ENCODE assay signal across 16 cellular contexts in the genomic region with DNA sequence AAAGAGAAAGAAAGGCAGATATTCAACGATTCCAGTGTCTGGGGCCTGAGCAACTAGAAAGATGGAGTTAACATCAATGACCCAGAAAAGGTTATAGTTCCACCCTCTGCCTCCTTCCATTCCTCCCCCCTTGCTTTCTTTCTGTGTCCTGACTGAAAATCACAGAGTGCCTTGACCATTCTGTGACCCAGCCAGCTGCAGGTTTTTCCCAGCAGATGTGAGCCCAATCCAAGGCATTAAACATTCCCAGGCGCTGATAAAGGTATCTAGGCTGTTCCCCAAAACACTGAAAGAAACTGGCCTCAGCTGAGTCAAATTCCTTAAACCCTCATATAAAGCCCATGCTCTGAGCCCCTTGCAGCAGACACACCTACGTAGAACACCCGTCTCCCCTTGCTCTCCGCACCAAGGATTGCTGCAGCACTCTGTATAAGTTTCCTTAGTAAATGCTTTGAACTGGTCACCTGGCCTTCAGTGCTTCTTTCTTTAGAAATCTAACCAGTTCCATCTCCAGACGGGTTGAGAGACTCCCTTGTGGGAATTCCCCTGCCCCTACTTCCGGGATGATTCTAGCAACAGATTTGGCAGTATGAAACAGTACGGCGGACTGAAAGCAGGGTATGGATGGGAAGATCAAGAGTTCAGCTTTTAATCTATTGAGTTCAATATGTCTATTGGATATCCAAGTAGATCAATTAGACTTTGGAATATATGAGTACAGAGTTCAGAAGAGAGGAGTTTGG. TPM values are rescaled to one million over a fixed set of nuclear protein-coding genes. Genes with fewer than 3 reads are reported as not detected.
DNase-seq lines count a peak whose midpoint lies in the region; ATAC-seq and TF ChIP-seq lines count a peak whose summit lies in the region.
"Had no signal": no experiment of that assay in that cellular context is flagged by ENCODE, and none has a peak within 500 bp of the region (broad histone marks: within the 10 kb centered on the region; RNA-seq: fewer than 3 reads in every experiment).

No MANE protein-coding gene starts in this region.

- no peak overlapping the region for H4K8ac ChIP-seq in neuronal stem cell (ENCODE audit: low read depth, low read length)

- no peaks in the 10 kb centered on the region for H3K79me2 ChIP-seq in OCI-LY3 (ENCODE audit: low read length)

- H3K27ac Mint-ChIP-seq in activated CD4-positive, alpha-beta memory T cell treated with anti-CD3 and anti-CD28 coated beads, Interleukin-2, amount 10 ng/mL, durations not matched to agents 7 days and 5 days, result no peak overlapping the region
- H3K27ac Mint-ChIP-seq: CD14-positive monocyte; CD8-positive, alpha-beta T cell had no signal

- no peak overlapping the region for H4K91ac ChIP-seq in neuronal stem cell (ENCODE audit: low read depth, low read length, poor library complexity)

- CTCF ChIA-PET in activated CD4-positive, alpha-beta memory T cell treated with anti-CD3 and anti-CD28 coated beads, Interleukin-2, amount 10 ng/mL, durations not matched to agents 7 days and 5 days (lab: Charles Lee), result no interaction called here

- H3K9ac ChIP-seq in OCI-LY3 (ENCODE audit: low read length) (no peak overlapping the region), colonic mucosa (ENCODE audit: low read depth in 2 of 2, low read length in 2 of 2) (no peak overlapping the region), neuronal stem cell (ENCODE audit: low read depth, low read length, poor library complexity) (no peak overlapping the region)

- no peaks in the 10 kb centered on the region for H3K36me3 ChIP-seq in OCI-LY3 (replicated peaks; ENCODE audit: low read depth, low read length)
- H3K36me3 ChIP-seq in colonic mucosa, result no peaks in the 10 kb centered on the region
- H3K36me3 ChIP-seq in ovary, result no peaks in the 10 kb centered on the region
- no peaks in the 10 kb centered on the region for H3K36me3 ChIP-seq in neuronal stem cell (replicated peaks in 1 of 2; ENCODE audit: control insufficient read depth in 2 of 2, insufficient read depth in 2 of 2, low read length in 2 of 2)

- H2BK120ac ChIP-seq in neuronal stem cell (ENCODE audit: low read depth, low read length), result no peak overlapping the region

- H3K36me3 Mint-ChIP-seq in activated CD4-positive, alpha-beta memory T cell treated with anti-CD3 and anti-CD28 coated beads, Interleukin-2, amount 10 ng/mL, durations not matched to agents 7 days and 5 days (ENCODE audit: low read depth), result no peaks in the 10 kb centered on the region
- H3K36me3 Mint-ChIP-seq: CD14-positive monocyte; CD8-positive, alpha-beta T cell had no signal

- H3K9me3 ChIP-seq in OCI-LY3 (ENCODE audit: insufficient read depth, low read length), result no peaks in the 10 kb centered on the region; the same call in 1 of the 2 replicates
- H3K9me3 ChIP-seq in colonic mucosa, result no peaks in the 10 kb centered on the region
- no peaks in the 10 kb centered on the region for H3K9me3 ChIP-seq in ovary
- no peaks in the 10 kb centered on the region for H3K9me3 ChIP-seq in neuronal stem cell (replicated peaks in 1 of 2; ENCODE audit: control insufficient read depth in 2 of 2, insufficient read depth in 1 of 2, low read depth in 1 of 2, low read length in 2 of 2)

- no peak overlapping the region for H3K23ac ChIP-seq in neuronal stem cell (ENCODE audit: low read depth, low read length, poor library complexity)

- POLR2A ChIA-PET in activated CD4-positive, alpha-beta memory T cell treated with anti-CD3 and anti-CD28 coated beads, Interleukin-2, amount 10 ng/mL, durations not matched to agents 7 days and 5 days (lab: Charles Lee), result no interaction called here

- H3K27me3 Mint-ChIP-seq in activated CD4-positive, alpha-beta memory T cell treated with anti-CD3 and anti-CD28 coated beads, Interleukin-2, amount 10 ng/mL, durations not matched to agents 7 days and 5 days, result peaks cover 14% of the 10 kb centered on the region

- H2AFZ ChIP-seq in OCI-LY3 (ENCODE audit: low read depth, low read length) (peak overlapping the region; percentile 63), neuronal stem cell (ENCODE audit: low read length) (no peak overlapping the region)

- TF ChIP-seq CTCF in OCI-LY3 (IDR thresholded peaks at IDR 0.05; ENCODE audit: low read depth, low read length), result no peak
- no peak for TF ChIP-seq CTCF in colonic mucosa (IDR thresholded peaks at IDR 0.05)
- no peak for TF ChIP-seq CTCF in ovary (IDR thresholded peaks at IDR 0.05)

- H3K27ac ChIP-seq in OCI-LY3 (ENCODE audit: low read length), result no peak overlapping the region
- H3K27ac ChIP-seq in colonic mucosa, result no peak overlapping the region
- H3K27ac ChIP-seq in ovary, result no peak overlapping the region
- no peak overlapping the region for H3K27ac ChIP-seq in neuronal stem cell (replicated peaks; ENCODE audit: low read length)
- H3K27ac ChIP-seq: 22Rv1 had no signal

- H3K4me3 Mint-ChIP-seq in activated CD4-positive, alpha-beta memory T cell treated with anti-CD3 and anti-CD28 coated beads, Interleukin-2, amount 10 ng/mL, durations not matched to agents 7 days and 5 days, result no peak overlapping the region
- H3K4me3 Mint-ChIP-seq: CD14-positive monocyte; CD8-positive, alpha-beta T cell had no signal

- no peaks in the 10 kb centered on the region for H3K79me1 ChIP-seq in neuronal stem cell (ENCODE audit: low read depth, low read length)

- ATAC-seq in HG02870 (IDR thresholded peaks at IDR 0.05; ENCODE audit: unreplicated experiment) (no peak), HG02798 (IDR thresholded peaks at IDR 0.05; ENCODE audit: poor library complexity, unreplicated experiment) (no peak)
- ATAC-seq: CD8-positive, alpha-beta T cell; HepG2 had no signal

- no peak for TF ChIP-seq EP300 in ovary (IDR thresholded peaks at IDR 0.05)

- no peak overlapping the region for H2AK5ac ChIP-seq in neuronal stem cell (ENCODE audit: low read depth, low read length)

- TF ChIP-seq POLR2A in ovary (IDR thresholded peaks at IDR 0.05), result no peak

- H3K4me1 Mint-ChIP-seq in activated CD4-positive, alpha-beta memory T cell treated with anti-CD3 and anti-CD28 coated beads, Interleukin-2, amount 10 ng/mL, durations not matched to agents 7 days and 5 days, result no peaks in the 10 kb centered on the region

- no peaks in the 10 kb centered on the region for H3K9me3 Mint-ChIP-seq in activated CD4-positive, alpha-beta memory T cell treated with anti-CD3 and anti-CD28 coated beads, Interleukin-2, amount 10 ng/mL, durations not matched to agents 7 days and 5 days
- H3K9me3 Mint-ChIP-seq: CD8-positive, alpha-beta T cell had no signal

- WGBS in ovary, 3 donors, result 20 to 42% (median 27%) methylated on average over 9 of the region's 9 CpGs
- WGBS in neuronal stem cell (ENCODE audit: extremely low coverage in 2 of 2, insufficient read length in 2 of 2, insufficient replicate concordance in 1 of 2), 2 donors, result no CpG with 5 or more reads among the region's 9 CpGs

- H3K27me3 ChIP-seq in OCI-LY3 (ENCODE audit: low read depth, low read length), result no peaks in the 10 kb centered on the region
- H3K27me3 ChIP-seq in colonic mucosa, result no peaks in the 10 kb centered on the region
- H3K27me3 ChIP-seq in ovary, result no peaks in the 10 kb centered on the region
- no peaks in the 10 kb centered on the region for H3K27me3 ChIP-seq in neuronal stem cell (ENCODE audit: control insufficient read depth in 3 of 3, insufficient read depth in 3 of 3, low read depth in 1 of 3, low read length in 3 of 3)

- H3K4me2 ChIP-seq in OCI-LY3 (ENCODE audit: low read length) (peak overlapping the region; percentile 5; the same call in 1 of the 2 replicates), neuronal stem cell (ENCODE audit: insufficient read depth, low read length, poor library complexity, severe bottlenecking) (no peak overlapping the region)

- DNase-seq in Daoy (ENCODE audit: low read depth), result peak; percentile 10
- DNase-seq in colonic mucosa, result peak; percentile 26
- peak in 3 of 5 donors; percentile 18 to 56 (median 33) for DNase-seq in ovary
- DNase-seq in neuronal stem cell (ENCODE audit: low spot score), result no peak
- DNase-seq in activated CD4-positive, alpha-beta memory T cell treated with anti-CD3 and anti-CD28 coated beads, Interleukin-2, amount 10 ng/mL, durations not matched to agents 7 days and 5 days, result no peak
- DNase-seq: CD8-positive, alpha-beta T cell; COR-L47; DMS153; DMS79 treated with DMSO at 0.1 percent for 48 hours; GDM1 had no signal

- H2BK15ac ChIP-seq in neuronal stem cell (ENCODE audit: low read length), result no peak overlapping the region

- no peaks in the 10 kb centered on the region for H4K20me1 ChIP-seq in OCI-LY3 (ENCODE audit: insufficient read depth, low read length)

- H3K4me3 ChIP-seq in OCI-LY3 (ENCODE audit: low read length) (no peak overlapping the region), colonic mucosa (no peak overlapping the region), ovary (no peak overlapping the region), neuronal stem cell (ENCODE audit: low read length in 2 of 2) (no peak overlapping the region)

- intact Hi-C loops in colonic mucosa (cut with DNase I) (no loop called here), ovary (cut with DNase I) (no loop called here)

- H3K4ac ChIP-seq in neuronal stem cell (ENCODE audit: low read length), result no peak overlapping the region

- no peak overlapping the region for H2BK5ac ChIP-seq in neuronal stem cell (ENCODE audit: low read length)

- H2BK12ac ChIP-seq in neuronal stem cell (ENCODE audit: low read length), result no peak overlapping the region

- H3K14ac ChIP-seq in neuronal stem cell (ENCODE audit: low read length), result no peak overlapping the region

- peaks cover 6% of the 10 kb centered on the region for H3K4me1 ChIP-seq in OCI-LY3 (ENCODE audit: low read length)
- no peaks in the 10 kb centered on the region for H3K4me1 ChIP-seq in colonic mucosa
- no peaks in the 10 kb centered on the region for H3K4me1 ChIP-seq in ovary (ENCODE audit: insufficient read depth)
- H3K4me1 ChIP-seq in neuronal stem cell (ENCODE audit: control insufficient read depth in 2 of 2, insufficient read depth in 1 of 2, low read depth in 1 of 2, low read length in 2 of 2), result no peaks in the 10 kb centered on the region

- no peak overlapping the region for H3K18ac ChIP-seq in neuronal stem cell (ENCODE audit: low read length)

RNA-seq across cellular contexts. Expression of a gene that starts 48.8 kb away (rescaled TPM):
- 3.8 and 4.0 TPM in 2 replicates for total RNA-seq in Daoy (2014; rRNA removed; shearing (Covaris generic))
- total RNA-seq in colonic mucosa, result 10 to 100 TPM in 1 of 2 donors, 1 to 10 TPM in 1; 9.2 to 18.8 TPM
- total RNA-seq in ovary, result 10 to 100 TPM; 10.2 to 21.0 (median 17.7) TPM
- 1 to 10 TPM; 2.5 to 7.5 TPM for polyA plus RNA-seq in ovary
- polyA plus RNA-seq in neuronal stem cell (2013, experiment 1 of 2), result 5.4 TPM
- 5.8 TPM for polyA plus RNA-seq in neuronal stem cell (2013, experiment 2 of 2)
- total RNA-seq in activated CD4-positive, alpha-beta memory T cell treated with anti-CD3 and anti-CD28 coated beads, Interleukin-2, amount 10 ng/mL, durations not matched to agents 7 days and 5 days, result 1 to 10 TPM; 3.8 to 4.1 TPM
- total RNA-seq: CD8-positive, alpha-beta T cell had no signal

Comparison
In these comparisons a context has a peak if more than half of its experiments do, and no peak if none do; other contexts are left out.
1. DNase-seq: peak in Daoy (single experiment), colonic mucosa (single experiment) and ovary (3 of 5); none in neuronal stem cell (single experiment) and activated CD4-positive, alpha-beta memory T cell treated with anti-CD3 and anti-CD28 coated beads, Interleukin-2, amount 10 ng/mL, durations not matched to agents 7 days and 5 days (single experiment).